In the genomic region with DNA sequence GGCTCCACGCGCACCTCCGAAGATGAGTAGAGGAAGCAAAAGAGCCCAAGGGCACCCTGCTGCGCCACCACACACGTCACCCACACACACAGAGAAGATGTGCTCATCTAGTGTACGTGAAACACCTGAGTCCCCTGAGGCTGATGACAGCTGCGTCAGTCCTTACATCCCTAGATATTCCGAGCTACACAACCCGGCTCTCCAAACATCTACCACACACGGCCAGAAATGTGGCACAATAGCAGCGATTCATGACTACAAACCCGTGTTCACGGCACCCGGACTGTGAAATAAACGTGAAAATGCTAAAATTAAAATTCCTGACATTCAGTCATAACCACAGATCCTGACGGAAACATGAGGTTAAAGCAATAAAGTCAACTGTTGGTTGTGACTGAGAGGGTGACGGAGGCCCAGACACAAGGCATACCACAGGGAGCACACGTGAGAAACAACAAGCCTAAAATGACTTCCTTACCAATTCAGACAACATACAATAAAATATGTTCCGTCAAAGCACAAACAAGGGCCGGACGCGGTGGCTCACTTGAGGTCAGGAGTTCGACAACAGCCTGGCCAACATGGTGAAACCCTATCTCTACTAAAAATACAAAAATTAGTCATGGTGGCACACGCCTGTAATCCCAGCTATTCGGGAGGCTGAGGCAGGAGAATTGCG, we compare ENCODE assay signal across 15 cellular contexts. TPM values are rescaled to one million over a fixed set of nuclear protein-coding genes. Genes with fewer than 3 reads are reported as not detected.
DNase-seq lines count a peak whose midpoint lies in the region; ATAC-seq, FAIRE-seq and TF ChIP-seq lines count a peak whose summit lies in the region.
"Had no signal": no experiment of that assay in that cellular context is flagged by ENCODE, and none has a peak within 500 bp of the region (broad histone marks: within the 10 kb centered on the region; RNA-seq: fewer than 3 reads in every experiment).

No MANE protein-coding gene starts in this region.

- H3K9me3 ChIP-seq in NT2/D1 (ENCODE audit: insufficient read depth, low read length) (no peaks in the 10 kb centered on the region), neuronal stem cell (replicated peaks in 1 of 2; ENCODE audit: control insufficient read depth in 2 of 2, insufficient read depth in 1 of 2, low read depth in 1 of 2, low read length in 2 of 2) (no peaks in the 10 kb centered on the region), pancreas (no peaks in the 10 kb centered on the region)
- H3K9me3 ChIP-seq: BLaER1 treated with 17β-estradiol and CSF1 and Interleukin-3, amounts not matched to agents 10 nM and 100 nM; colonic mucosa; left lung had no signal

- H2AFZ ChIP-seq in neuronal stem cell (ENCODE audit: low read length) = no peak overlapping the region

- H3K23ac ChIP-seq in neuronal stem cell (ENCODE audit: low read depth, low read length, poor library complexity) = no peak overlapping the region

- no peak overlapping the region for H3K4me3 ChIP-seq in NT2/D1 (ENCODE audit: insufficient read length, low read depth)
- H3K4me3 ChIP-seq in neuronal stem cell (ENCODE audit: low read length in 2 of 2) = no peak overlapping the region
- H3K4me3 ChIP-seq in pancreas = no peak overlapping the region
- H3K4me3 ChIP-seq: BLaER1 treated with 17β-estradiol and CSF1 and Interleukin-3, amounts not matched to agents 10 nM and 100 nM; colonic mucosa; left lung had no signal

- no peak for TF ChIP-seq CTCF in pancreas (IDR thresholded peaks at IDR 0.05)

- H3K79me1 ChIP-seq in neuronal stem cell (ENCODE audit: low read depth, low read length) = peaks cover 22% of the 10 kb centered on the region

- H3K9ac ChIP-seq in NT2/D1 (ENCODE audit: insufficient read length, low read depth) (peak overlapping the region; percentile 64), neuronal stem cell (ENCODE audit: low read depth, low read length, poor library complexity) (no peak overlapping the region)
- H3K9ac ChIP-seq: KMS-11 had no signal

- DNase-seq in NT2/D1 (ENCODE audit: low read depth, low spot score) (no peak), neuronal stem cell (ENCODE audit: low spot score) (no peak), pancreas (no peak), nucleus accumbens (lab: John Stamatoyannopoulos, UW) (no peak)
- no peak for DNase-seq in T-helper 2 cell treated with Interferon-gamma antibody and Interleukin-4, amounts not matched to agents 5 μg/mL and 100 μg/mL, for 36 hours (ENCODE audit: low spot score)
- DNase-seq: activated CD4-positive, alpha-beta T cell treated with anti-CD3 and anti-CD28 coated beads for 1 hour; activated gamma-delta T cell; colonic mucosa; left lung; NCI-H2029 treated with DMSO at 0.1 percent for 48 hours had no signal

- H3K27me3 Mint-ChIP-seq in T-helper 2 cell treated with Interferon-gamma antibody and Interleukin-4, amounts not matched to agents 5 μg/mL and 100 μg/mL, for 36 hours (ENCODE audit: low read depth) = no peaks in the 10 kb centered on the region
- H3K27me3 Mint-ChIP-seq: stimulated activated memory B cell treated with anti-CD40 and anti-IgM and Interleukin-4, amounts not matched to agents 10 μg/mL and 1 μg/mL and 100 μg/mL, for 72 hours had no signal

- H3K36me3 ChIP-seq in NT2/D1 (ENCODE audit: insufficient read depth, insufficient read length, low read length) (peaks cover 63% of the 10 kb centered on the region), neuronal stem cell (replicated peaks in 1 of 2; ENCODE audit: control insufficient read depth in 2 of 2, insufficient read depth in 2 of 2, low read length in 2 of 2) (peaks cover 29 to 75% of the 10 kb centered on the region in 2 donors), pancreas (peaks cover 0 to 20% (median 10%) of the 10 kb centered on the region in 3 donors)

- no peak overlapping the region for H3K27ac Mint-ChIP-seq in T-helper 2 cell treated with Interferon-gamma antibody and Interleukin-4, amounts not matched to agents 5 μg/mL and 100 μg/mL, for 36 hours
- H3K27ac Mint-ChIP-seq: stimulated activated memory B cell treated with anti-CD40 and anti-IgM and Interleukin-4, amounts not matched to agents 10 μg/mL and 1 μg/mL and 100 μg/mL, for 72 hours had no signal

- WGBS in neuronal stem cell (ENCODE audit: extremely low coverage in 2 of 2, insufficient read length in 2 of 2, insufficient replicate concordance in 1 of 2), 2 donors = no CpG with 5 or more reads among the region's 26 CpGs
- WGBS in pancreas, 2 donors = 86 to 91% methylated on average over 26 of the region's 26 CpGs

- H2BK12ac ChIP-seq in neuronal stem cell (ENCODE audit: low read length) = no peak overlapping the region

- no peak overlapping the region for H2AK5ac ChIP-seq in neuronal stem cell (ENCODE audit: low read depth, low read length)

- ATAC-seq in pancreas = no peak
- ATAC-seq: left lung; SK-N-SH treated with all-trans-retinoic acid at 6 μM for 48 hours; stimulated activated memory B cell treated with anti-CD40 and anti-IgM and Interleukin-4, amounts not matched to agents 10 μg/mL and 1 μg/mL and 100 μg/mL, for 72 hours had no signal

- no peak overlapping the region for H2BK120ac ChIP-seq in neuronal stem cell (ENCODE audit: low read depth, low read length)

- H3K27me3 ChIP-seq in NT2/D1 (ENCODE audit: insufficient read depth, insufficient read length) (no peaks in the 10 kb centered on the region), neuronal stem cell (ENCODE audit: control insufficient read depth in 3 of 3, insufficient read depth in 3 of 3, low read depth in 1 of 3, low read length in 3 of 3) (no peaks in the 10 kb centered on the region), pancreas (no peaks in the 10 kb centered on the region)
- H3K27me3 ChIP-seq: BLaER1 treated with 17β-estradiol and CSF1 and Interleukin-3, amounts not matched to agents 10 nM and 100 nM; colonic mucosa; left lung had no signal

- H4K91ac ChIP-seq in neuronal stem cell (ENCODE audit: low read depth, low read length, poor library complexity) = no peak overlapping the region

- peak overlapping the region; percentile 31 for H4K8ac ChIP-seq in neuronal stem cell (ENCODE audit: low read depth, low read length)

- H3K18ac ChIP-seq in neuronal stem cell (ENCODE audit: low read length) = no peak overlapping the region

- H2BK5ac ChIP-seq in neuronal stem cell (ENCODE audit: low read length) = no peak overlapping the region

- no peaks in the 10 kb centered on the region for H3K9me3 Mint-ChIP-seq in T-helper 2 cell treated with Interferon-gamma antibody and Interleukin-4, amounts not matched to agents 5 μg/mL and 100 μg/mL, for 36 hours
- H3K9me3 Mint-ChIP-seq: stimulated activated memory B cell treated with anti-CD40 and anti-IgM and Interleukin-4, amounts not matched to agents 10 μg/mL and 1 μg/mL and 100 μg/mL, for 72 hours had no signal

- H2BK15ac ChIP-seq in neuronal stem cell (ENCODE audit: low read length) = no peak overlapping the region

- no peak overlapping the region for H3K14ac ChIP-seq in neuronal stem cell (ENCODE audit: low read length)

- no peak overlapping the region for H3K4ac ChIP-seq in neuronal stem cell (ENCODE audit: low read length)

- intact Hi-C loops in pancreas (cut with DNase I) = no loop called here

- no peak overlapping the region for H3K4me3 Mint-ChIP-seq in T-helper 2 cell treated with Interferon-gamma antibody and Interleukin-4, amounts not matched to agents 5 μg/mL and 100 μg/mL, for 36 hours
- H3K4me3 Mint-ChIP-seq: stimulated activated memory B cell treated with anti-CD40 and anti-IgM and Interleukin-4, amounts not matched to agents 10 μg/mL and 1 μg/mL and 100 μg/mL, for 72 hours had no signal

- peaks cover 38% of the 10 kb centered on the region for H3K36me3 Mint-ChIP-seq in T-helper 2 cell treated with Interferon-gamma antibody and Interleukin-4, amounts not matched to agents 5 μg/mL and 100 μg/mL, for 36 hours (ENCODE audit: low read depth)

- H3K4me1 ChIP-seq in NT2/D1 (ENCODE audit: insufficient read depth, insufficient read length) (peaks cover 11% of the 10 kb centered on the region), neuronal stem cell (ENCODE audit: control insufficient read depth in 2 of 2, insufficient read depth in 1 of 2, low read depth in 1 of 2, low read length in 2 of 2) (no peaks in the 10 kb centered on the region), pancreas (peaks cover 0 to 8% (median 0%) of the 10 kb centered on the region in 3 donors)
- H3K4me1 ChIP-seq: colonic mucosa had no signal

- no peak for FAIRE-seq in pancreas (lab: Jason Lieb, UNC)

- peaks cover 8% of the 10 kb centered on the region for H3K4me1 Mint-ChIP-seq in T-helper 2 cell treated with Interferon-gamma antibody and Interleukin-4, amounts not matched to agents 5 μg/mL and 100 μg/mL, for 36 hours (ENCODE audit: low read depth)

- H3K27ac ChIP-seq in cingulate gyrus (ENCODE audit: low read depth, low read length) = peak overlapping the region; percentile 60
- H3K27ac ChIP-seq in neuronal stem cell (replicated peaks; ENCODE audit: low read length) = no peak overlapping the region
- no peak overlapping the region for H3K27ac ChIP-seq in pancreas
- H3K27ac ChIP-seq: BLaER1 treated with 17β-estradiol and CSF1 and Interleukin-3, amounts not matched to agents 10 nM and 100 nM; colonic mucosa; KMS-11; left lung had no signal

- H3K4me2 ChIP-seq in neuronal stem cell (ENCODE audit: insufficient read depth, low read length, poor library complexity, severe bottlenecking) = no peak overlapping the region
- H3K4me2 ChIP-seq: BLaER1 treated with 17β-estradiol and CSF1 and Interleukin-3, amounts not matched to agents 10 nM and 100 nM; KMS-11 had no signal

RNA-seq across cellular contexts. Expression of gene SSU72, which starts 7.4 kb away (rescaled TPM):
- polyA plus RNA-seq in neuronal stem cell (2013, experiment 1 of 2) = 147 TPM
- polyA plus RNA-seq in neuronal stem cell (2013, experiment 2 of 2) = 144 TPM
- total RNA-seq in pancreas = 10 to 100 TPM; 49.2 to 63.2 (median 54.4) TPM
- 10 to 100 TPM; 57.9 to 74.3 TPM for polyA plus RNA-seq in pancreas

RNA-seq across cellular contexts. Expression of gene TMEM240, which starts 26.9 kb away (rescaled TPM):
- 8.8 TPM for polyA plus RNA-seq in neuronal stem cell (2013, experiment 1 of 2)
- polyA plus RNA-seq in neuronal stem cell (2013, experiment 2 of 2) = 8.6 TPM
- 1 to 10 TPM in 1 of 6 donors, under 1 TPM in 4, not detected in 1; 0.22 to 1.0 (median 0.49) TPM for total RNA-seq in pancreas
- 1 to 10 TPM; 2.5 to 3.6 TPM for polyA plus RNA-seq in pancreas

RNA-seq across cellular contexts. Expression of gene FNDC10, which starts 32.6 kb away (rescaled TPM):
- 12.4 TPM for polyA plus RNA-seq in neuronal stem cell (2013, experiment 1 of 2)
- 11.8 TPM for polyA plus RNA-seq in neuronal stem cell (2013, experiment 2 of 2)
- total RNA-seq in pancreas = 1 to 10 TPM in 2 of 6 donors, under 1 TPM in 4; 0.28 to 2.4 (median 0.71) TPM
- 1 to 10 TPM; 1.6 to 2.3 TPM for polyA plus RNA-seq in pancreas

RNA-seq across cellular contexts. Expression of gene MIB2, which starts 48.0 kb away (rescaled TPM):
- 60.6 TPM for polyA plus RNA-seq in neuronal stem cell (2013, experiment 1 of 2)
- 58.5 TPM for polyA plus RNA-seq in neuronal stem cell (2013, experiment 2 of 2)
- total RNA-seq in pancreas = 10 to 100 TPM; 27.4 to 60.8 (median 32.4) TPM
- polyA plus RNA-seq in pancreas = 100 to 1,000 TPM; 140 to 253 TPM

RNA-seq across cellular contexts. Expression of gene ATAD3A, which starts 55.3 kb away (rescaled TPM):
- 20.2 TPM for polyA plus RNA-seq in neuronal stem cell (2013, experiment 1 of 2)
- 19.1 TPM for polyA plus RNA-seq in neuronal stem cell (2013, experiment 2 of 2)
- 10 to 100 TPM in 5 of 6 donors, 1 to 10 TPM in 1; 8.0 to 18.0 (median 14.8) TPM for total RNA-seq in pancreas
- polyA plus RNA-seq in pancreas = 10 to 100 TPM; 22.5 to 33.8 TPM
